1 cellular context compared by ENCODE assay signal in the genomic region with DNA sequence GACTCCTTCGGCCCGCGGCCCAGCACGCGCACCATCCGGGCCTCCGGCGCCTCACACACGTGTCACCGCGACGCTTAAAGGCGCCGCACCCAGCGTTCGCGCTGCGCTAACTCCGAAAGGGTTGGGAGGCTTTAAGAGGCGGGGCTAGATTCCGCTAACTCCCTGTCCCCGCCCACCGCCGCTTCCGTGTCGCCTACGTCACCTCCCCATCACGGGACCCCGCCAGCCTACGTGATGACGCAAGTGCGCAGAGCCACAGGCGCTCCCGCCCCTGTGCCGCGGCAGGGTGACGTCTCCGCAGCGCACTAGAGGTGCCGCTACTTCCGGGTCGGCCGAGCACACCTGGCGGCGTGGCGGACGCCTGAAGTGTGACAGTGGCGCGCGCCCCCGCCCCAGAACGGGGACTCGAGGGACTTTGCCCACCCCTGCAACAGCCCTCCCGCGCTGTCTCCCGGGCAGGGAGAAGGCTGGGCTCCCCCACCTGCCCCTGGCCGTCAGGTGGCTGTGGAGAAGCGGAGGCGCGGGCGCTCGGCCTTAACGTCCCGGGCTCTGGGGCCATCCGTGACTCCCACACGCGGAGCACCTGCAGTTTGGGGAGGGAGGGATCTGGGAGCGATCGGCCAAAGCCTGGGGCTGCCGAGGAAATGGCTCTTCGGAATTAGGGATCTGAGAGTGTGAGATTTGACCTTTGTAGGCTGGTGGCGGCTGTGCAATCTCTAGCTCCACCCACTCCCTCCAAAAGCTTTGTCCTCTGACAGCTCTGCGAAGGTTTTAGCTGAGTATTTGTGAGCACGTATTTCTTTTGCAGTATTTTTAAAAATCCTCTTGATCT.
TF ChIP-seq lines count a peak whose summit lies in the region.

A gene (minus strand): TSS at position 35 of the 832 bp plus-strand sequence. CDS start 4,451 bp downstream, outside the sequence.

TF ChIP-seq in HepG2, 621 proteins besides CTCF, POLR2A, EP300 and RAD21 (continued from another document and continues in another):
- TF ChIP-seq, protein P1, sequence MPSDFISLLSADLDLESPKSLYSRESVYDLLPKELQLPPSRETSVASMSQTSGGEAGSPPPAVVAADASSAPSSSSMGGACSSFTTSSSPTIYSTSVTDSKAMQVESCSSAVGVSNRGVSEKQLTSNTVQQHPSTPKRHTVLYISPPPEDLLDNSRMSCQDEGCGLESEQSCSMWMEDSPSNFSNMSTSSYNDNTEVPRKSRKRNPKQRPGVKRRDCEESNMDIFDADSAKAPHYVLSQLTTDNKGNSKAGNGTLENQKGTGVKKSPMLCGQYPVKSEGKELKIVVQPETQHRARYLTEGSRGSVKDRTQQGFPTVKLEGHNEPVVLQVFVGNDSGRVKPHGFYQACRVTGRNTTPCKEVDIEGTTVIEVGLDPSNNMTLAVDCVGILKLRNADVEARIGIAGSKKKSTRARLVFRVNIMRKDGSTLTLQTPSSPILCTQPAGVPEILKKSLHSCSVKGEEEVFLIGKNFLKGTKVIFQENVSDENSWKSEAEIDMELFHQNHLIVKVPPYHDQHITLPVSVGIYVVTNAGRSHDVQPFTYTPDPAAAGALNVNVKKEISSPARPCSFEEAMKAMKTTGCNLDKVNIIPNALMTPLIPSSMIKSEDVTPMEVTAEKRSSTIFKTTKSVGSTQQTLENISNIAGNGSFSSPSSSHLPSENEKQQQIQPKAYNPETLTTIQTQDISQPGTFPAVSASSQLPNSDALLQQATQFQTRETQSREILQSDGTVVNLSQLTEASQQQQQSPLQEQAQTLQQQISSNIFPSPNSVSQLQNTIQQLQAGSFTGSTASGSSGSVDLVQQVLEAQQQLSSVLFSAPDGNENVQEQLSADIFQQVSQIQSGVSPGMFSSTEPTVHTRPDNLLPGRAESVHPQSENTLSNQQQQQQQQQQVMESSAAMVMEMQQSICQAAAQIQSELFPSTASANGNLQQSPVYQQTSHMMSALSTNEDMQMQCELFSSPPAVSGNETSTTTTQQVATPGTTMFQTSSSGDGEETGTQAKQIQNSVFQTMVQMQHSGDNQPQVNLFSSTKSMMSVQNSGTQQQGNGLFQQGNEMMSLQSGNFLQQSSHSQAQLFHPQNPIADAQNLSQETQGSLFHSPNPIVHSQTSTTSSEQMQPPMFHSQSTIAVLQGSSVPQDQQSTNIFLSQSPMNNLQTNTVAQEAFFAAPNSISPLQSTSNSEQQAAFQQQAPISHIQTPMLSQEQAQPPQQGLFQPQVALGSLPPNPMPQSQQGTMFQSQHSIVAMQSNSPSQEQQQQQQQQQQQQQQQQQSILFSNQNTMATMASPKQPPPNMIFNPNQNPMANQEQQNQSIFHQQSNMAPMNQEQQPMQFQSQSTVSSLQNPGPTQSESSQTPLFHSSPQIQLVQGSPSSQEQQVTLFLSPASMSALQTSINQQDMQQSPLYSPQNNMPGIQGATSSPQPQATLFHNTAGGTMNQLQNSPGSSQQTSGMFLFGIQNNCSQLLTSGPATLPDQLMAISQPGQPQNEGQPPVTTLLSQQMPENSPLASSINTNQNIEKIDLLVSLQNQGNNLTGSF (CRISPR knock-in tag; IDR thresholded peaks at IDR 0.05): 0 out of 2 replicates have a peak, but pooled peaks have one; percentile 44
- TF ChIP-seq, protein P2, sequence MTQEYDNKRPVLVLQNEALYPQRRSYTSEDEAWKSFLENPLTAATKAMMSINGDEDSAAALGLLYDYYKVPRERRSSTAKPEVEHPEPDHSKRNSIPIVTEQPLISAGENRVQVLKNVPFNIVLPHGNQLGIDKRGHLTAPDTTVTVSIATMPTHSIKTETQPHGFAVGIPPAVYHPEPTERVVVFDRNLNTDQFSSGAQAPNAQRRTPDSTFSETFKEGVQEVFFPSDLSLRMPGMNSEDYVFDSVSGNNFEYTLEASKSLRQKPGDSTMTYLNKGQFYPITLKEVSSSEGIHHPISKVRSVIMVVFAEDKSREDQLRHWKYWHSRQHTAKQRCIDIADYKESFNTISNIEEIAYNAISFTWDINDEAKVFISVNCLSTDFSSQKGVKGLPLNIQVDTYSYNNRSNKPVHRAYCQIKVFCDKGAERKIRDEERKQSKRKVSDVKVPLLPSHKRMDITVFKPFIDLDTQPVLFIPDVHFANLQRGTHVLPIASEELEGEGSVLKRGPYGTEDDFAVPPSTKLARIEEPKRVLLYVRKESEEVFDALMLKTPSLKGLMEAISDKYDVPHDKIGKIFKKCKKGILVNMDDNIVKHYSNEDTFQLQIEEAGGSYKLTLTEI (CRISPR knock-in tag; conservative IDR thresholded peaks at IDR 0.05): no peak
- no peak for TF ChIP-seq TCF12 (IDR thresholded peaks at IDR 0.05)
- peak; percentile 75; the same call in 1 of the 2 replicates for TF ChIP-seq TCF12 (CRISPR knock-in tag; IDR thresholded peaks at IDR 0.05)
- TF ChIP-seq ZEB1 (IDR thresholded peaks at IDR 0.05; ENCODE audit: insufficient replicate concordance, low read depth): peak; percentile 97
- TF ChIP-seq PCBP2 (optimal IDR thresholded peaks at IDR 0.05; ENCODE audit: low read depth, low read length, poor library complexity, severe bottlenecking): no peak
- TF ChIP-seq ZFY (CRISPR knock-in tag; IDR thresholded peaks at IDR 0.05): peak; percentile 97
- TF ChIP-seq, protein P3, sequence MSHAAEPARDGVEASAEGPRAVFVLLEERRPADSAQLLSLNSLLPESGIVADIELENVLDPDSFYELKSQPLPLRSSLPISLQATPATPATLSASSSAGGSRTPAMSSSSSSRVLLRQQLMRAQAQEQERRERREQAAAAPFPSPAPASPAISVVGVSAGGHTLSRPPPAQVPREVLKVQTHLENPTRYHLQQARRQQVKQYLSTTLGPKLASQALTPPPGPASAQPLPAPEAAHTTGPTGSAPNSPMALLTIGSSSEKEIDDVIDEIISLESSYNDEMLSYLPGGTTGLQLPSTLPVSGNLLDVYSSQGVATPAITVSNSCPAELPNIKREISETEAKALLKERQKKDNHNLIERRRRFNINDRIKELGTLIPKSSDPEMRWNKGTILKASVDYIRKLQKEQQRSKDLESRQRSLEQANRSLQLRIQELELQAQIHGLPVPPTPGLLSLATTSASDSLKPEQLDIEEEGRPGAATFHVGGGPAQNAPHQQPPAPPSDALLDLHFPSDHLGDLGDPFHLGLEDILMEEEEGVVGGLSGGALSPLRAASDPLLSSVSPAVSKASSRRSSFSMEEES (CRISPR knock-in tag; IDR thresholded peaks at IDR 0.05): peak; percentile 99
- no peak; the same call in 1 of the 2 replicates for TF ChIP-seq ZNF12 (CRISPR knock-in tag; IDR thresholded peaks at IDR 0.05)
- peak; percentile 83 for TF ChIP-seq ZMYM2 (CRISPR knock-in tag; IDR thresholded peaks at IDR 0.05)
- TF ChIP-seq, protein P4, sequence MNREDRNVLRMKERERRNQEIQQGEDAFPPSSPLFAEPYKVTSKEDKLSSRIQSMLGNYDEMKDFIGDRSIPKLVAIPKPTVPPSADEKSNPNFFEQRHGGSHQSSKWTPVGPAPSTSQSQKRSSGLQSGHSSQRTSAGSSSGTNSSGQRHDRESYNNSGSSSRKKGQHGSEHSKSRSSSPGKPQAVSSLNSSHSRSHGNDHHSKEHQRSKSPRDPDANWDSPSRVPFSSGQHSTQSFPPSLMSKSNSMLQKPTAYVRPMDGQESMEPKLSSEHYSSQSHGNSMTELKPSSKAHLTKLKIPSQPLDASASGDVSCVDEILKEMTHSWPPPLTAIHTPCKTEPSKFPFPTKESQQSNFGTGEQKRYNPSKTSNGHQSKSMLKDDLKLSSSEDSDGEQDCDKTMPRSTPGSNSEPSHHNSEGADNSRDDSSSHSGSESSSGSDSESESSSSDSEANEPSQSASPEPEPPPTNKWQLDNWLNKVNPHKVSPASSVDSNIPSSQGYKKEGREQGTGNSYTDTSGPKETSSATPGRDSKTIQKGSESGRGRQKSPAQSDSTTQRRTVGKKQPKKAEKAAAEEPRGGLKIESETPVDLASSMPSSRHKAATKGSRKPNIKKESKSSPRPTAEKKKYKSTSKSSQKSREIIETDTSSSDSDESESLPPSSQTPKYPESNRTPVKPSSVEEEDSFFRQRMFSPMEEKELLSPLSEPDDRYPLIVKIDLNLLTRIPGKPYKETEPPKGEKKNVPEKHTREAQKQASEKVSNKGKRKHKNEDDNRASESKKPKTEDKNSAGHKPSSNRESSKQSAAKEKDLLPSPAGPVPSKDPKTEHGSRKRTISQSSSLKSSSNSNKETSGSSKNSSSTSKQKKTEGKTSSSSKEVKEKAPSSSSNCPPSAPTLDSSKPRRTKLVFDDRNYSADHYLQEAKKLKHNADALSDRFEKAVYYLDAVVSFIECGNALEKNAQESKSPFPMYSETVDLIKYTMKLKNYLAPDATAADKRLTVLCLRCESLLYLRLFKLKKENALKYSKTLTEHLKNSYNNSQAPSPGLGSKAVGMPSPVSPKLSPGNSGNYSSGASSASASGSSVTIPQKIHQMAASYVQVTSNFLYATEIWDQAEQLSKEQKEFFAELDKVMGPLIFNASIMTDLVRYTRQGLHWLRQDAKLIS (CRISPR knock-in tag; IDR thresholded peaks at IDR 0.05): peak; percentile 85; the same call in 1 of the 2 replicates
- TF ChIP-seq FOXC1 (CRISPR knock-in tag; IDR thresholded peaks at IDR 0.05; ENCODE audit: borderline replicate concordance): peak; percentile 97; the same call in 1 of the 2 replicates
- TF ChIP-seq SALL2 (CRISPR knock-in tag; IDR thresholded peaks at IDR 0.05): peak; percentile 83
- peak; percentile 89 for TF ChIP-seq PITX1 (CRISPR knock-in tag; IDR thresholded peaks at IDR 0.05)
- TF ChIP-seq, protein P5, sequence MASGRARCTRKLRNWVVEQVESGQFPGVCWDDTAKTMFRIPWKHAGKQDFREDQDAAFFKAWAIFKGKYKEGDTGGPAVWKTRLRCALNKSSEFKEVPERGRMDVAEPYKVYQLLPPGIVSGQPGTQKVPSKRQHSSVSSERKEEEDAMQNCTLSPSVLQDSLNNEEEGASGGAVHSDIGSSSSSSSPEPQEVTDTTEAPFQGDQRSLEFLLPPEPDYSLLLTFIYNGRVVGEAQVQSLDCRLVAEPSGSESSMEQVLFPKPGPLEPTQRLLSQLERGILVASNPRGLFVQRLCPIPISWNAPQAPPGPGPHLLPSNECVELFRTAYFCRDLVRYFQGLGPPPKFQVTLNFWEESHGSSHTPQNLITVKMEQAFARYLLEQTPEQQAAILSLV (CRISPR knock-in tag; IDR thresholded peaks at IDR 0.05; ENCODE audit: borderline replicate concordance): peak; percentile 98
- TF ChIP-seq, protein P6, sequence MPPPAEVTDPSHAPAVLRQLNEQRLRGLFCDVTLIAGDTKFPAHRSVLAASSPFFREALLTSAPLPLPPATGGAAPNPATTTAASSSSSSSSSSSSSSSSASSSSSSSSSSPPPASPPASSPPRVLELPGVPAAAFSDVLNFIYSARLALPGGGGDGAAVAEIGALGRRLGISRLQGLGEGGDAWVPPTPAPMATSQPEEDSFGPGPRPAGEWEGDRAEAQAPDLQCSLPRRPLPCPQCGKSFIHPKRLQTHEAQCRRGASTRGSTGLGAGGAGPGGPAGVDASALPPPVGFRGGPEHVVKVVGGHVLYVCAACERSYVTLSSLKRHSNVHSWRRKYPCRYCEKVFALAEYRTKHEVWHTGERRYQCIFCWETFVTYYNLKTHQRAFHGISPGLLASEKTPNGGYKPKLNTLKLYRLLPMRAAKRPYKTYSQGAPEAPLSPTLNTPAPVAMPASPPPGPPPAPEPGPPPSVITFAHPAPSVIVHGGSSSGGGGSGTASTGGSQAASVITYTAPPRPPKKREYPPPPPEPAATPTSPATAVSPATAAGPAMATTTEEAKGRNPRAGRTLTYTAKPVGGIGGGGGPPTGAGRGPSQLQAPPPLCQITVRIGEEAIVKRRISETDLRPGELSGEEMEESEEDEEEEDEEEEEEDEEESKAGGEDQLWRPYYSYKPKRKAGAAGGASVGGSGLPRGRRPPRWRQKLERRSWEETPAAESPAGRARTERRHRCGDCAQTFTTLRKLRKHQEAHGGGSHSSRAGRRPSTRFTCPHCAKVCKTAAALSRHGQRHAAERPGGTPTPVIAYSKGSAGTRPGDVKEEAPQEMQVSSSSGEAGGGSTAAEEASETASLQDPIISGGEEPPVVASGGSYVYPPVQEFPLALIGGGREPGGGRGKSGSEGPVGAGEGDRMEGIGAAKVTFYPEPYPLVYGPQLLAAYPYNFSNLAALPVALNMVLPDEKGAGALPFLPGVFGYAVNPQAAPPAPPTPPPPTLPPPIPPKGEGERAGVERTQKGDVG (CRISPR knock-in tag; IDR thresholded peaks at IDR 0.05; ENCODE audit: borderline replicate concordance): peak; percentile 95
- TF ChIP-seq, protein P7, sequence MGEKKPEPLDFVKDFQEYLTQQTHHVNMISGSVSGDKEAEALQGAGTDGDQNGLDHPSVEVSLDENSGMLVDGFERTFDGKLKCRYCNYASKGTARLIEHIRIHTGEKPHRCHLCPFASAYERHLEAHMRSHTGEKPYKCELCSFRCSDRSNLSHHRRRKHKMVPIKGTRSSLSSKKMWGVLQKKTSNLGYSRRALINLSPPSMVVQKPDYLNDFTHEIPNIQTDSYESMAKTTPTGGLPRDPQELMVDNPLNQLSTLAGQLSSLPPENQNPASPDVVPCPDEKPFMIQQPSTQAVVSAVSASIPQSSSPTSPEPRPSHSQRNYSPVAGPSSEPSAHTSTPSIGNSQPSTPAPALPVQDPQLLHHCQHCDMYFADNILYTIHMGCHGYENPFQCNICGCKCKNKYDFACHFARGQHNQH (CRISPR knock-in tag; IDR thresholded peaks at IDR 0.05): peak; percentile 94
- 0 out of 2 replicates have a peak, but pooled peaks have one; percentile 37 for TF ChIP-seq SRY (CRISPR knock-in tag; IDR thresholded peaks at IDR 0.05)
- TF ChIP-seq ZNF44 (CRISPR knock-in tag; IDR thresholded peaks at IDR 0.05): peak; percentile 96
- peak; percentile 59; the same call in 1 of the 2 replicates for TF ChIP-seq POLR2AphosphoS2 (IDR thresholded peaks at IDR 0.05; ENCODE audit: low read depth, low read length)
- TF ChIP-seq ZSCAN30 (CRISPR knock-in tag; IDR thresholded peaks at IDR 0.05): peak; percentile 93; the same call in 1 of the 2 replicates
- TF ChIP-seq, protein P8, sequence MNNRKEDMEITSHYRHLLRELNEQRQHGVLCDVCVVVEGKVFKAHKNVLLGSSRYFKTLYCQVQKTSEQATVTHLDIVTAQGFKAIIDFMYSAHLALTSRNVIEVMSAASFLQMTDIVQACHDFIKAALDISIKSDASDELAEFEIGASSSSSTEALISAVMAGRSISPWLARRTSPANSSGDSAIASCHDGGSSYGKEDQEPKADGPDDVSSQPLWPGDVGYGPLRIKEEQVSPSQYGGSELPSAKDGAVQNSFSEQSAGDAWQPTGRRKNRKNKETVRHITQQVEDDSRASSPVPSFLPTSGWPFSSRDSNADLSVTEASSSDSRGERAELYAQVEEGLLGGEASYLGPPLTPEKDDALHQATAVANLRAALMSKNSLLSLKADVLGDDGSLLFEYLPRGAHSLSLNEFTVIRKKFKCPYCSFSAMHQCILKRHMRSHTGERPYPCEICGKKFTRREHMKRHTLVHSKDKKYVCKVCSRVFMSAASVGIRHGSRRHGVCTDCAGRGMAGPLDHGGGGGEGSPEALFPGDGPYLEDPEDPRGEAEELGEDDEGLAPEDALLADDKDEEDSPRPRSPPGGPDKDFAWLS (CRISPR knock-in tag; IDR thresholded peaks at IDR 0.05; ENCODE audit: borderline replicate concordance): peak; percentile 83; the same call in 1 of the 2 replicates
- TF ChIP-seq ZNF775 (CRISPR knock-in tag; IDR thresholded peaks at IDR 0.05; ENCODE audit: borderline replicate concordance): 0 out of 2 replicates have a peak, but pooled peaks have one; percentile 68
- no peak for TF ChIP-seq ZNF7 (CRISPR knock-in tag; IDR thresholded peaks at IDR 0.05)
- TF ChIP-seq, protein P9, sequence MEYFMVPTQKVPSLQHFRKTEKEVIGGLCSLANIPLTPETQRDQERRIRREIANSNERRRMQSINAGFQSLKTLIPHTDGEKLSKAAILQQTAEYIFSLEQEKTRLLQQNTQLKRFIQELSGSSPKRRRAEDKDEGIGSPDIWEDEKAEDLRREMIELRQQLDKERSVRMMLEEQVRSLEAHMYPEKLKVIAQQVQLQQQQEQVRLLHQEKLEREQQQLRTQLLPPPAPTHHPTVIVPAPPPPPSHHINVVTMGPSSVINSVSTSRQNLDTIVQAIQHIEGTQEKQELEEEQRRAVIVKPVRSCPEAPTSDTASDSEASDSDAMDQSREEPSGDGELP (IDR thresholded peaks at IDR 0.05; ENCODE audit: borderline replicate concordance, low read depth): peak; percentile 83; the same call in 1 of the 2 replicates
